29 cellular contexts compared by ENCODE assay signal in the genomic region with DNA sequence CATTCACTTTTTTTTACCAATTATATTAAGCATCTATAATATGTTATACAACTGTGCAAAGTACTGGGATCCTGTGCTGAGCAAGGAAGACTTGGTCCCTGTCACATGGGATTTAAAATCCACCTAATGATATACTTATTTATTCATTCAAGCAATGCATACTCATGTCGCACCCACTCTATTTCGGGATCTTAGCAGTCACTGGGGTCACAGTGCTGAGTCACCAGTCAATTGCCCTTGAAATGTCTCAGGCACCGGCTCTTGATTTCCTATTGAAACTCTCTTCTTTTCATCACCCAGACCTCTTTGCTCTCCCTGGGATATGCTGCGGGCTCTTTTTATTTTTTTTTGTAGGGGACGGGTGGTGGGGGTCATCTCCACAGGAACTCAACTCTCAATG.
A peak's percentile ranks its signal among the peaks of the same experiment; 100 is the strongest.
DNase-seq lines count a peak whose midpoint lies in the region; ATAC-seq and TF ChIP-seq lines count a peak whose summit lies in the region.
"Had no signal": no experiment of that assay in that cellular context is flagged by ENCODE, and none has a peak within 500 bp of the region (broad histone marks: within the 10 kb centered on the region; RNA-seq: fewer than 3 reads in every experiment).

No MANE protein-coding gene starts in this region.

- no peaks in the 10 kb centered on the region for H3F3A ChIP-seq in GM23338 (replicated peaks; ENCODE audit: low read depth)

- no peak for TF ChIP-seq EP300 in gastroesophageal sphincter (IDR thresholded peaks at IDR 0.05)

- no peak overlapping the region for H2AFZ ChIP-seq in GM23338
- no peak overlapping the region for H2AFZ ChIP-seq in osteoblast (ENCODE audit: low read length)

- H3K36me3 Mint-ChIP-seq in GM23338 (ENCODE audit: low read depth): no peaks in the 10 kb centered on the region
- H3K36me3 Mint-ChIP-seq: activated naive CD8-positive, alpha-beta T cell treated with anti-CD3 and anti-CD28 coated beads for 36 hours; brain; CD8-positive, alpha-beta memory T cell had no signal

- H3K27ac ChIP-seq in GM23338 (ENCODE audit: low read depth) (no peak overlapping the region), osteoblast (ENCODE audit: low read depth, low read length) (no peak overlapping the region), gastroesophageal sphincter (no peak overlapping the region)
- H3K27ac ChIP-seq: colonic mucosa, HL-60, psoas muscle, upper lobe of right lung had no signal

- H3K9me2 ChIP-seq in GM23338 (ENCODE audit: insufficient read depth): peaks cover 2% of the 10 kb centered on the region; the same call in 1 of the 2 replicates

- H3K4me3 ChIP-seq in GM23338 (no peak overlapping the region), fibroblast of mammary gland (ENCODE audit: control insufficient read depth, low read depth, low read length) (no peak overlapping the region), osteoblast (ENCODE audit: insufficient read depth, low read length) (no peak overlapping the region), gastroesophageal sphincter (no peak overlapping the region)
- H3K4me3 ChIP-seq: colonic mucosa, lung, psoas muscle, upper lobe of right lung had no signal

- ATAC-seq in GM23338 (no peak), gastroesophageal sphincter (no peak)
- ATAC-seq in stimulated activated naive CD8-positive, alpha-beta T cell treated with anti-CD3 and anti-CD28 coated beads, Interleukin-15, amount 100 ng/mL, for 72 hours: no peak
- ATAC-seq: activated CD8-positive, alpha-beta T cell treated with anti-CD3 and anti-CD28 coated beads for 36 hours; HepG2; psoas muscle; upper lobe of right lung had no signal

- no peaks in the 10 kb centered on the region for H4K20me1 ChIP-seq in GM23338 (replicated peaks; ENCODE audit: insufficient read depth)
- H4K20me1 ChIP-seq in osteoblast (ENCODE audit: insufficient read depth, low read length): no peaks in the 10 kb centered on the region

- H3K4me2 ChIP-seq in GM23338: no peak overlapping the region
- no peak overlapping the region for H3K4me2 ChIP-seq in osteoblast (ENCODE audit: insufficient read depth, low read length)

- H3K9me3 Mint-ChIP-seq in GM23338: no peaks in the 10 kb centered on the region; the same call in 1 of the 3 replicates
- H3K9me3 Mint-ChIP-seq in stimulated activated naive CD8-positive, alpha-beta T cell treated with anti-CD3 and anti-CD28 coated beads, Interleukin-15, amount 100 ng/mL, for 72 hours: no peaks in the 10 kb centered on the region
- H3K9me3 Mint-ChIP-seq: activated CD8-positive, alpha-beta T cell treated with anti-CD3 and anti-CD28 coated beads for 36 hours; activated naive CD8-positive, alpha-beta T cell treated with anti-CD3 and anti-CD28 coated beads for 36 hours had no signal

- H3K4me1 ChIP-seq in GM23338 (ENCODE audit: insufficient read depth) (no peaks in the 10 kb centered on the region; the same call in 1 of the 2 replicates), osteoblast (ENCODE audit: insufficient read depth, low read length) (peaks cover 7% of the 10 kb centered on the region), gastroesophageal sphincter (no peaks in the 10 kb centered on the region)
- H3K4me1 ChIP-seq: colonic mucosa, psoas muscle, upper lobe of right lung had no signal

- no peaks in the 10 kb centered on the region for H3K36me3 ChIP-seq in GM23338 (ENCODE audit: insufficient read depth)
- H3K36me3 ChIP-seq in osteoblast (ENCODE audit: insufficient read depth, low read length): no peaks in the 10 kb centered on the region
- no peaks in the 10 kb centered on the region for H3K36me3 ChIP-seq in gastroesophageal sphincter
- H3K36me3 ChIP-seq: colonic mucosa, upper lobe of right lung had no signal

- 87% methylated on average over 5 of the region's 5 CpGs; no CpG with 5 or more reads in 1 of the 2 donors for WGBS in gastroesophageal sphincter (ENCODE audit: low coverage in 1 of 2), 2 donors

- H3K27me3 ChIP-seq in GM23338 (ENCODE audit: insufficient read depth): no peaks in the 10 kb centered on the region
- no peaks in the 10 kb centered on the region for H3K27me3 ChIP-seq in osteoblast (ENCODE audit: insufficient read depth, low read length)
- no peaks in the 10 kb centered on the region for H3K27me3 ChIP-seq in gastroesophageal sphincter
- H3K27me3 ChIP-seq: colonic mucosa, upper lobe of right lung had no signal

- H3K27me3 Mint-ChIP-seq in GM23338 (ENCODE audit: insufficient read depth, low read depth, poor library complexity): no peaks in the 10 kb centered on the region
- H3K27me3 Mint-ChIP-seq in stimulated activated naive CD8-positive, alpha-beta T cell treated with anti-CD3 and anti-CD28 coated beads, Interleukin-15, amount 100 ng/mL, for 72 hours: no peaks in the 10 kb centered on the region
- H3K27me3 Mint-ChIP-seq: activated CD8-positive, alpha-beta T cell treated with anti-CD3 and anti-CD28 coated beads for 36 hours; brain had no signal

- TF ChIP-seq CTCF in GM23338 (conservative IDR thresholded peaks at IDR 0.05; ENCODE audit: low read depth in 2 of 2) (no peak), fibroblast of mammary gland (conservative IDR thresholded peaks at IDR 0.05; ENCODE audit: control insufficient read depth, insufficient read depth, low read depth, low read length) (no peak), osteoblast (IDR thresholded peaks at IDR 0.05; ENCODE audit: extremely low read depth, low read depth, low read length) (no peak), gastroesophageal sphincter (IDR thresholded peaks at IDR 0.05) (no peak)

- H3K4me1 Mint-ChIP-seq in GM23338: peaks cover 5% of the 10 kb centered on the region; the same call in 1 of the 3 replicates
- H3K4me1 Mint-ChIP-seq in stimulated activated naive CD8-positive, alpha-beta T cell treated with anti-CD3 and anti-CD28 coated beads, Interleukin-15, amount 100 ng/mL, for 72 hours: no peaks in the 10 kb centered on the region
- H3K4me1 Mint-ChIP-seq: activated naive CD8-positive, alpha-beta T cell treated with anti-CD3 and anti-CD28 coated beads for 36 hours; CD8-positive, alpha-beta memory T cell had no signal

- H3K4me3 Mint-ChIP-seq in GM23338: no peak overlapping the region
- H3K4me3 Mint-ChIP-seq in stimulated activated naive CD8-positive, alpha-beta T cell treated with anti-CD3 and anti-CD28 coated beads, Interleukin-15, amount 100 ng/mL, for 72 hours: no peak overlapping the region
- H3K4me3 Mint-ChIP-seq: activated CD8-positive, alpha-beta T cell treated with anti-CD3 and anti-CD28 coated beads for 36 hours; activated naive CD8-positive, alpha-beta T cell treated with anti-CD3 and anti-CD28 coated beads for 36 hours; brain; CD8-positive, alpha-beta memory T cell had no signal

- TF ChIP-seq POLR2A in gastroesophageal sphincter (IDR thresholded peaks at IDR 0.05): no peak

- H3K9me3 ChIP-seq in osteoblast (ENCODE audit: low read depth, low read length): no peaks in the 10 kb centered on the region
- H3K9me3 ChIP-seq in gastroesophageal sphincter: no peaks in the 10 kb centered on the region
- H3K9me3 ChIP-seq: colonic mucosa, psoas muscle, upper lobe of right lung had no signal

- DNase-seq in GM23338 (ENCODE audit: low spot score) (peak; percentile 6), RPMI7951 (ENCODE audit: low read depth) (peak; percentile 29), fibroblast of mammary gland (ENCODE audit: low read depth) (peak; percentile 19), osteoblast (ENCODE audit: insufficient read length, low spot score, missing footprints) (peak; percentile 43), CD1c-positive myeloid dendritic cell (ENCODE audit: extremely low spot score) (no peak)
- no peak for DNase-seq in stimulated activated naive CD8-positive, alpha-beta T cell treated with anti-CD3 and anti-CD28 coated beads, Interleukin-15, amount 100 ng/mL, for 72 hours
- DNase-seq in activated CD4-positive, CD25-positive, alpha-beta regulatory T cell (lab: John Stamatoyannopoulos, UW): no peak
- DNase-seq: activated CD8-positive, alpha-beta T cell treated with anti-CD3 and anti-CD28 coated beads for 36 hours; activated effector memory CD4-positive, alpha-beta T cell treated with Interleukin-2 at 50 U/mL for 16 hours; activated naive CD8-positive, alpha-beta T cell treated with anti-CD3 and anti-CD28 coated beads for 36 hours; CD8-positive, alpha-beta memory T cell; colonic mucosa; DMS153; effector memory CD4-positive, alpha-beta T cell; erythroblast; islet precursor cell; NCI-H1105; NCI-H1930; NCI-H774; psoas muscle; SHP77; stimulated activated CD4-positive, alpha-beta T cell treated with anti-CD3 and anti-CD28 coated beads, Interleukin-2, amount 100 ng/mL, for 24 hours; T1000; upper lobe of right lung had no signal

- 0 out of 2 replicates have a peak, but pooled peaks cover 2% of the 10 kb centered on the region for H3K79me2 ChIP-seq in GM23338 (replicated peaks; ENCODE audit: insufficient read depth)
- H3K79me2 ChIP-seq in osteoblast (ENCODE audit: insufficient read depth, low read length): no peaks in the 10 kb centered on the region

- 0 out of 2 replicates have a peak overlapping the region, but pooled peaks have one; percentile 3 for H3K27ac Mint-ChIP-seq in GM23338
- no peak overlapping the region for H3K27ac Mint-ChIP-seq in stimulated activated naive CD8-positive, alpha-beta T cell treated with anti-CD3 and anti-CD28 coated beads, Interleukin-15, amount 100 ng/mL, for 72 hours
- H3K27ac Mint-ChIP-seq: activated CD8-positive, alpha-beta T cell treated with anti-CD3 and anti-CD28 coated beads for 36 hours; activated naive CD8-positive, alpha-beta T cell treated with anti-CD3 and anti-CD28 coated beads for 36 hours had no signal

TF ChIP-seq in GM23338, 12 proteins besides CTCF, POLR2A, EP300 and RAD21 (continues in another document):
- TF ChIP-seq NANOG (IDR thresholded peaks at IDR 0.05; ENCODE audit: borderline replicate concordance): no peak

Comparison
In these comparisons a context has a peak if more than half of its experiments do, and no peak if none do; other contexts are left out.
1. DNase-seq: peak in GM23338 (single experiment), RPMI7951 (single experiment), fibroblast of mammary gland (single experiment) and osteoblast (single experiment); none in CD1c-positive myeloid dendritic cell (single experiment), stimulated activated naive CD8-positive, alpha-beta T cell treated with anti-CD3 and anti-CD28 coated beads, Interleukin-15, amount 100 ng/mL, for 72 hours (0 of 2) and activated CD4-positive, CD25-positive, alpha-beta regulatory T cell (0 of 4).